8 cellular contexts compared by ENCODE assay signal in the genomic region with DNA sequence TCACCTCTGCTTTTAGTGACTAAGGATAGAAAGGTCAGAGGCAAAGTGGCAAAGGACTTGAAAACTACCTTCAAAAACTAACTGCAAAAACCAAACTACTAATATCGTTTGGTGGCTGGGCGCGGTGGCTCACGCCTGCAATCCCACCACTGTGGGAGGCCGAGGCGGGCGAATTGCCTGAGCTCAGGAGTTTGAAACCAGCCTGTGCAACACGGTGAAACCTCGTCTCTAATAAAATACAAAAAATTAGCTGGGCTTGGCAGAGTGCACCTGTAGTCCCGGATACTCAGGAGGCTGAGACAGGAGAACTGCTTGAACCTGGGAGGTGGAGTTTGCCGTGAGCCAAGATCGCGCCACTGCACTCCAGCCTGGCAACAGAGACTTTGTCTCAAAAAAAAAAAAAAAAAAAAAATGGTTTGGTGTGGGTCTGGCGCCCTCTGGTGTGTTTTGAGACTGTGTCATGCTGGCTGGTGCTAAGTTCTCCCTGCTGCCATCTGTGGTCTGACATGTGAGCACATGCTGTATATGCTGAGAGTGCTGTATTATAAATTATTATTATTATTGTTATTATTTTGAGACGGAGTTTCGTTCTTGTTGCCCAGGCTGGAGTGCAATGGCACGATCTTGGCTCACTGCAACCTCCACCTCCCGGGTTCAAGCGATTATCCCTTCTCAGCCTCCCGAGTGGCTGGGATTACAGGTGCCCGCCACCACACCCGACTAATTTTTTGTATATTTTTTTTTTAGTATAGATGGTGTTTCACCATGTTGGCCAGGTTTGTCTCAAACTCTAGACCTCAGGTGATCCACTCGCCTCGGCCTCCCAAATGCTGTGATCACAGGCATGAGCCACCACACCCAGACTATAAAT. TPM values are rescaled to one million over a fixed set of nuclear protein-coding genes. Genes with fewer than 3 reads are reported as not detected.
A peak's percentile ranks its signal among the peaks of the same experiment; 100 is the strongest.
DNase-seq lines count a peak whose midpoint lies in the region; ATAC-seq and TF ChIP-seq lines count a peak whose summit lies in the region.

No MANE protein-coding gene starts in this region.

- H3K4me3 ChIP-seq in NB4 (ENCODE audit: low read depth, low read length) (no peak overlapping the region), adrenal gland (no peak overlapping the region), left ventricle myocardium inferior (no peak overlapping the region), gastrocnemius medialis (no peak overlapping the region)

- peaks cover 21% of the 10 kb centered on the region for H3K27me3 Mint-ChIP-seq in HFFc6 (ENCODE audit: insufficient read depth)

- ATAC-seq in gastrocnemius medialis, result peak; percentile 82 to 83

- peak; percentile 82 for TF ChIP-seq CTCF in GM12873 (IDR thresholded peaks at IDR 0.05; ENCODE audit: insufficient read depth, low read depth, low read length, missing control alignments)
- TF ChIP-seq CTCF in HFFc6 (IDR thresholded peaks at IDR 0.05), result peak; percentile 87
- TF ChIP-seq CTCF in NB4 (IDR thresholded peaks at IDR 0.05; ENCODE audit: low read depth, low read length), result peak; percentile 89
- TF ChIP-seq CTCF in adrenal gland (IDR thresholded peaks at IDR 0.05), result peak; percentile 73 to 98 (median 76)
- TF ChIP-seq CTCF in left ventricle myocardium inferior (IDR thresholded peaks at IDR 0.05; ENCODE audit: borderline replicate concordance), result peak; percentile 82
- peak; percentile 22 to 60 (median 46) for TF ChIP-seq CTCF in gastrocnemius medialis (IDR thresholded peaks at IDR 0.05 in 4 of 5, conservative IDR thresholded peaks at IDR 0.05 in 1 of 5)

- no peaks in the 10 kb centered on the region; the same call in 1 of the 2 replicates for H3K9me3 Mint-ChIP-seq in HFFc6

- no peak overlapping the region for H3K4me3 Mint-ChIP-seq in HFFc6

- intact Hi-C loops in adrenal gland (cut with DNase I), result loop anchor here in 1 of 2 donors (5.0 kb wide), 1 partner anchor 36 kb away; no protein-coding TSS in a partner anchor
- intact Hi-C loops in left ventricle myocardium inferior (cut with micrococcal nuclease), result no loop called here
- intact Hi-C loops in gastrocnemius medialis (cut with DNase I; ENCODE audit: low total_unique reads), result loop anchor here (1.0 kb wide), 1 partner anchor 34 kb away; no protein-coding TSS in a partner anchor

- H3K4me1 Mint-ChIP-seq in HFFc6 (ENCODE audit: low read depth), result no peaks in the 10 kb centered on the region

- H3K9me3 ChIP-seq in adrenal gland (replicated peaks in 1 of 3) (no peaks in the 10 kb centered on the region), left ventricle myocardium inferior (replicated peaks) (peaks cover 14% of the 10 kb centered on the region), gastrocnemius medialis (no peaks in the 10 kb centered on the region)

- H3K36me3 ChIP-seq in adrenal gland (replicated peaks in 1 of 2) (no peaks in the 10 kb centered on the region), left ventricle myocardium inferior (no peaks in the 10 kb centered on the region), gastrocnemius medialis (no peaks in the 10 kb centered on the region)

- 58 to 61% (median 59%) methylated on average over 24 of the region's 24 CpGs for WGBS in adrenal gland, 4 donors

- H3K36me3 Mint-ChIP-seq in HFFc6 (ENCODE audit: low read depth), result no peaks in the 10 kb centered on the region

- peak; percentile 81 for DNase-seq in HFFc6
- DNase-seq in NB4 (ENCODE audit: low read depth), result peak; percentile 85
- DNase-seq in SKM-1 treated with dmso at 0.1 percent for 144 hours (lab: John Stamatoyannopoulos, UW; ENCODE audit: unreplicated experiment), result peak; percentile 83
- peak; percentile 56 to 86 (median 77) for DNase-seq in adrenal gland
- no peak for DNase-seq in left ventricle myocardium inferior
- DNase-seq in gastrocnemius medialis, result peak; percentile 21 to 34
- no peak for DNase-seq in cerebellar nuclear complex (lab: John Stamatoyannopoulos, UW)

- H3K27me3 ChIP-seq in adrenal gland (no peaks in the 10 kb centered on the region), left ventricle myocardium inferior (ENCODE audit: low read depth) (peaks cover 5% of the 10 kb centered on the region), gastrocnemius medialis (peaks cover 0 to 3% (median 0%) of the 10 kb centered on the region in 3 donors)

- in situ Hi-C loops in gastrocnemius medialis (cut with MboI; ENCODE audit: low sequenced_read_pairs in 4 of 4), result no loop called here

- TF ChIP-seq POLR2A in NB4 (IDR thresholded peaks at IDR 0.05; ENCODE audit: extremely low read depth, insufficient read length), result no peak
- TF ChIP-seq POLR2A in adrenal gland (IDR thresholded peaks at IDR 0.05), result no peak
- TF ChIP-seq POLR2A in gastrocnemius medialis (IDR thresholded peaks at IDR 0.05), result no peak

- no peaks in the 10 kb centered on the region for H3K4me1 ChIP-seq in adrenal gland (replicated peaks in 1 of 2)
- no peaks in the 10 kb centered on the region for H3K4me1 ChIP-seq in left ventricle myocardium inferior
- no peaks in the 10 kb centered on the region for H3K4me1 ChIP-seq in gastrocnemius medialis

- no peak overlapping the region for H3K27ac Mint-ChIP-seq in HFFc6

- no peak overlapping the region for H3K27ac ChIP-seq in adrenal gland
- H3K27ac ChIP-seq in left ventricle myocardium inferior (replicated peaks), result no peak overlapping the region
- H3K27ac ChIP-seq in gastrocnemius medialis, result no peak overlapping the region

RNA-seq across cellular contexts. Expression of a gene that starts 36.0 kb away (rescaled TPM):
- total RNA-seq in HFFc6 (2021; fragmentation: NEBNext Ultra II Directional; extraction: Animal tissue kit (Norgen Biotek cat#: 25700)), result not detected
- total RNA-seq in adrenal gland (not detected), left ventricle myocardium inferior (not detected), gastrocnemius medialis (under 1 TPM in 1 of 4 donors, not detected in 3; 0.23 TPM)
- polyA plus RNA-seq in adrenal gland, result not detected

RNA-seq across cellular contexts. Expression of a gene that starts 47.8 kb away (rescaled TPM):
- total RNA-seq in HFFc6 (2021; fragmentation: NEBNext Ultra II Directional; extraction: Animal tissue kit (Norgen Biotek cat#: 25700)), result not detected
- under 1 TPM in 1 of 8 donors, not detected in 7; 0.04 TPM for total RNA-seq in adrenal gland
- polyA plus RNA-seq in adrenal gland, result not detected
- not detected for total RNA-seq in left ventricle myocardium inferior
- not detected for total RNA-seq in gastrocnemius medialis

Comparison
In these comparisons a context has a peak if more than half of its experiments do, and no peak if none do; other contexts are left out.
1. DNase-seq: peak in HFFc6 (single experiment), NB4 (single experiment), SKM-1 treated with dmso at 0.1 percent for 144 hours (single experiment), adrenal gland (7 of 7) and gastrocnemius medialis (2 of 2); none in left ventricle myocardium inferior (single experiment) and cerebellar nuclear complex (0 of 2).
2. Peak in every context shown above with its lines, with median percentiles within 50 percentile points of each other: CTCF ChIP-seq.